Comparison of ENCODE assay signal across 9 cellular contexts in the genomic region with DNA sequence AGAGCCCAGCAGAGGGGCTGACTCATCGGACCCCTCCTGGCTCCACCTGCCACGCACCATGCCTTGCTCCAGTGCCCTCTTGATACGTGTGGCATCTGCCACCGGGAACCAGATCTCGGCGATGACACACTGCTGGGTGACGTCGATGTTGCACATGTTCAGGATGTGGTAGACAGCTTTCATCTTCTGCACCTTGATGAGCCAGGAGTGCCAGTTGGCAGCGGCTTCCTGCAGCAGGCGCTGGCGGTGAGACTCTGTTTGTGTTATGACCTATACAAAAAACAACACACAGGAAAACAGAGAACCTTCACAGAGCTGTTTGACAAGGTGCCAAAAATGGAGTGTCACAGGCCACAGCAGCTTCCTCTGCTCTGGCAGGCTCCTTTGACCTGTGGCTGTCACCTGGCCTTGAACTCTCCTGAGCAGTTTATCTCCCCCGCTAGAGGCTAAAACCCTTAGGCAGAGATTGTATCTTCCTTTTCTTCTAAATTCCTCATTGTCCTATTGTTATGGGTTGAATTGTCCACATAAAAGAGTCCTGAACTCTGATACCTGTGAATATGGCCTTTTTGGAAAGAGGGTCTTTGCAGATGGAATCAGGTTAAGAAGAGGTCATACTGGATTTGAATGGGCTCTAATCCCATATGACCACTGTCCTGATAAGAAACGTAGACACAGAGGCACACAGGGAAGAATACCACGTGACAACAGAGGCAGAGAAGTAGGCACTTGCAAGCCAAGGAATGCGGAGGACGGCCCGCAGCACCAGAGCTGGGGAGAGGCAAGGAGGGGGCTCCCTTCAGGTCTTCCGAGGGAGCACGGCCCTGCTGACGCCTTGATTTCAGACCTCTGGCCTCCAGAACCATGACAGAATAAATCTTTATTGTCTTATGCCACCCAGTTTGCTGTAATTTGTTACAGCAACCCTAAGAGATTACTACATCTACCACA. TPM values are rescaled to one million over a fixed set of nuclear protein-coding genes. Genes with fewer than 3 reads are reported as not detected.
DNase-seq lines count a peak whose midpoint lies in the region; ATAC-seq and TF ChIP-seq lines count a peak whose summit lies in the region.
"Had no signal": no experiment of that assay in that cellular context is flagged by ENCODE, and none has a peak within 500 bp of the region (broad histone marks: within the 10 kb centered on the region; RNA-seq: fewer than 3 reads in every experiment).

No MANE protein-coding gene starts in this region.

- H3K9me3 Mint-ChIP-seq in activated CD4-positive, alpha-beta memory T cell treated with anti-CD3 and anti-CD28 coated beads, Interleukin-2, amount 10 ng/mL, durations not matched to agents 7 days and 5 days, result no peaks in the 10 kb centered on the region

- TF ChIP-seq CTCF in gastroesophageal sphincter (IDR thresholded peaks at IDR 0.05), result no peak
- TF ChIP-seq CTCF in GM13976 (IDR thresholded peaks at IDR 0.05; ENCODE audit: borderline replicate concordance, control extremely low read depth, extremely low read depth, insufficient read depth, missing control alignments), result no peak

- WGBS in gastroesophageal sphincter (ENCODE audit: low coverage in 1 of 2), 2 donors, result 51 to 80% methylated on average over 1 to 14 of the region's 20 CpGs

- DNase-seq in DMS53 (lab: John Stamatoyannopoulos, UW), result peak; percentile 100
- peak; percentile 95 for DNase-seq in H4 (ENCODE audit: low spot score)
- DNase-seq in NCI-H2029 treated with DMSO at 0.1 percent for 48 hours (lab: John Stamatoyannopoulos, UW), result peak; percentile 94
- peak; percentile 96 for DNase-seq in activated CD4-positive, alpha-beta memory T cell treated with anti-CD3 and anti-CD28 coated beads, Interleukin-2, amount 10 ng/mL, durations not matched to agents 7 days and 5 days
- DNase-seq in stimulated activated CD4-positive, alpha-beta T cell treated with anti-CD3 and anti-CD28 coated beads, Interleukin-4, amount 100 ng/mL, for 48 hours (ENCODE audit: low read depth in 2 of 2), result peak; percentile 71 to 77
- DNase-seq in GM13976 (ENCODE audit: low spot score), result no peak
- no peak for DNase-seq in NCI-H187 (lab: John Stamatoyannopoulos, UW)

- TF ChIP-seq POLR2A in gastroesophageal sphincter (IDR thresholded peaks at IDR 0.05), result no peak

- ATAC-seq in gastroesophageal sphincter, result peak; percentile 31

- no peak overlapping the region for H3K4me3 ChIP-seq in gastroesophageal sphincter

- in situ Hi-C loops in GM13976 (cut with MboI; ENCODE audit: low sequenced_read_pairs, unreplicated experiment), result no loop called here

- H3K27ac Mint-ChIP-seq in activated CD4-positive, alpha-beta memory T cell treated with anti-CD3 and anti-CD28 coated beads, Interleukin-2, amount 10 ng/mL, durations not matched to agents 7 days and 5 days, result peak overlapping the region; percentile 91

- no peaks in the 10 kb centered on the region for H3K9me3 ChIP-seq in gastroesophageal sphincter

- H3K36me3 Mint-ChIP-seq in activated CD4-positive, alpha-beta memory T cell treated with anti-CD3 and anti-CD28 coated beads, Interleukin-2, amount 10 ng/mL, durations not matched to agents 7 days and 5 days (ENCODE audit: low read depth), result no peaks in the 10 kb centered on the region

- H3K27me3 ChIP-seq in gastroesophageal sphincter, result peaks cover 25% of the 10 kb centered on the region

- TF ChIP-seq EP300 in gastroesophageal sphincter (IDR thresholded peaks at IDR 0.05), result no peak

- no peak overlapping the region for H3K27ac ChIP-seq in gastroesophageal sphincter

- no peaks in the 10 kb centered on the region for H3K4me1 ChIP-seq in gastroesophageal sphincter

- H3K27me3 Mint-ChIP-seq in activated CD4-positive, alpha-beta memory T cell treated with anti-CD3 and anti-CD28 coated beads, Interleukin-2, amount 10 ng/mL, durations not matched to agents 7 days and 5 days, result no peaks in the 10 kb centered on the region

- H3K4me3 Mint-ChIP-seq in activated CD4-positive, alpha-beta memory T cell treated with anti-CD3 and anti-CD28 coated beads, Interleukin-2, amount 10 ng/mL, durations not matched to agents 7 days and 5 days, result no peak overlapping the region

- CTCF ChIA-PET in activated CD4-positive, alpha-beta memory T cell treated with anti-CD3 and anti-CD28 coated beads, Interleukin-2, amount 10 ng/mL, durations not matched to agents 7 days and 5 days (lab: Charles Lee), result interaction anchor here (0.9 to 3.6 kb wide), 4 partner anchors 14 to 134 kb away, joined by 3 to 20 read pairs (median 4); no protein-coding TSS in a partner anchor

- POLR2A ChIA-PET in activated CD4-positive, alpha-beta memory T cell treated with anti-CD3 and anti-CD28 coated beads, Interleukin-2, amount 10 ng/mL, durations not matched to agents 7 days and 5 days (lab: Charles Lee), result interaction anchor here (1.0 to 1.5 kb wide), 4 partner anchors 64 to 607 kb away, joined by 3 to 4 read pairs (median 3); partner anchors contain the start of genes LUC7L2 and TRIM24

- H3K4me1 Mint-ChIP-seq in activated CD4-positive, alpha-beta memory T cell treated with anti-CD3 and anti-CD28 coated beads, Interleukin-2, amount 10 ng/mL, durations not matched to agents 7 days and 5 days, result peaks cover 73% of the 10 kb centered on the region

- no peaks in the 10 kb centered on the region for H3K36me3 ChIP-seq in gastroesophageal sphincter

RNA-seq across cellular contexts. Expression of gene TMEM213, which starts 45.0 kb away (rescaled TPM):
- not detected in 2 replicates for total RNA-seq in H4 (2014; rRNA removed; shearing (Covaris generic))
- total RNA-seq in activated CD4-positive, alpha-beta memory T cell treated with anti-CD3 and anti-CD28 coated beads, Interleukin-2, amount 10 ng/mL, durations not matched to agents 7 days and 5 days, result 1 to 10 TPM in 1 of 2 experiments, under 1 TPM in 1; 0.73 to 1.1 TPM
- total RNA-seq in gastroesophageal sphincter, result under 1 TPM in 1 of 4 donors, not detected in 3; 0.25 TPM
- total RNA-seq: glomerular endothelial cell had no signal

RNA-seq across cellular contexts. Expression of gene ATP6V0A4, which starts 45.2 kb away (rescaled TPM):
- total RNA-seq in H4 (2014; rRNA removed; shearing (Covaris generic)), result 0.17 and 0.39 TPM in 2 replicates
- under 1 TPM in 1 of 2 experiments, not detected in 1; 0.23 TPM for total RNA-seq in activated CD4-positive, alpha-beta memory T cell treated with anti-CD3 and anti-CD28 coated beads, Interleukin-2, amount 10 ng/mL, durations not matched to agents 7 days and 5 days
- total RNA-seq in gastroesophageal sphincter, result under 1 TPM in 1 of 4 donors, not detected in 3; 0.82 TPM
- total RNA-seq: glomerular endothelial cell had no signal

RNA-seq across cellular contexts. Expression of gene SVOPL, which starts 51.7 kb away (rescaled TPM):
- total RNA-seq in H4 (2014; rRNA removed; shearing (Covaris generic)), result not detected in 2 replicates
- not detected for total RNA-seq in activated CD4-positive, alpha-beta memory T cell treated with anti-CD3 and anti-CD28 coated beads, Interleukin-2, amount 10 ng/mL, durations not matched to agents 7 days and 5 days
- under 1 TPM in 1 of 4 donors, not detected in 3; 0.08 TPM for total RNA-seq in gastroesophageal sphincter
- total RNA-seq: glomerular endothelial cell had no signal

Comparison
In these comparisons a context has a peak if more than half of its experiments do, and no peak if none do; other contexts are left out.
1. DNase-seq: peak in DMS53 (single experiment), H4 (single experiment), NCI-H2029 treated with DMSO at 0.1 percent for 48 hours (single experiment), activated CD4-positive, alpha-beta memory T cell treated with anti-CD3 and anti-CD28 coated beads, Interleukin-2, amount 10 ng/mL, durations not matched to agents 7 days and 5 days (single experiment) and stimulated activated CD4-positive, alpha-beta T cell treated with anti-CD3 and anti-CD28 coated beads, Interleukin-4, amount 100 ng/mL, for 48 hours (2 of 2); none in GM13976 (single experiment) and NCI-H187 (0 of 2).